ENCODE assay signal across 2 cellular contexts in the genomic region with DNA sequence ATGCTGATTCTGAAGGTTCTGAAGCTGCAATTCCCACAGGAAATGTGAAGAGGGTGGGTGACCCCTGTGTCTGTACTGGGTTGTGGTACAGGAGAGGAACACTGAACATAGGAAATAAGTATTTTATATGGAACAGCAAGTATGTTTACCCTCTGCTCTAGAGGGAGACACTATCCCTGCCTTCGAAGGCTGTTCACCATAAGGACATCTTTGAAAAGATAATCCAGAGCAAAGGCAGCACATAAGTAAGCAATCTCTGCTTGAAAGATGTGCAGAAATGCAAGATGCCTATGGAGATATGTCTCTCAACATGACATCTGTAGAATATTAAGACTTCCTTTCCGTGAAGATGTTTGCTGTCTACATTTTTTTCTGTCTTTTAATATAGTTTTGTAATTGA.
TF ChIP-seq lines count a peak whose summit lies in the region.

No MANE protein-coding gene starts in this region.

TF ChIP-seq in liver, 16 proteins besides CTCF, POLR2A, EP300 and RAD21 (continued from another document):
- TF ChIP-seq, protein P1, sequence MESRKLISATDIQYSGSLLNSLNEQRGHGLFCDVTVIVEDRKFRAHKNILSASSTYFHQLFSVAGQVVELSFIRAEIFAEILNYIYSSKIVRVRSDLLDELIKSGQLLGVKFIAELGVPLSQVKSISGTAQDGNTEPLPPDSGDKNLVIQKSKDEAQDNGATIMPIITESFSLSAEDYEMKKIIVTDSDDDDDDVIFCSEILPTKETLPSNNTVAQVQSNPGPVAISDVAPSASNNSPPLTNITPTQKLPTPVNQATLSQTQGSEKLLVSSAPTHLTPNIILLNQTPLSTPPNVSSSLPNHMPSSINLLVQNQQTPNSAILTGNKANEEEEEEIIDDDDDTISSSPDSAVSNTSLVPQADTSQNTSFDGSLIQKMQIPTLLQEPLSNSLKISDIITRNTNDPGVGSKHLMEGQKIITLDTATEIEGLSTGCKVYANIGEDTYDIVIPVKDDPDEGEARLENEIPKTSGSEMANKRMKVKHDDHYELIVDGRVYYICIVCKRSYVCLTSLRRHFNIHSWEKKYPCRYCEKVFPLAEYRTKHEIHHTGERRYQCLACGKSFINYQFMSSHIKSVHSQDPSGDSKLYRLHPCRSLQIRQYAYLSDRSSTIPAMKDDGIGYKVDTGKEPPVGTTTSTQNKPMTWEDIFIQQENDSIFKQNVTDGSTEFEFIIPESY (IDR thresholded peaks at IDR 0.05), result no peak
- TF ChIP-seq JUND (IDR thresholded peaks at IDR 0.05) (no peak), NR2F2 (IDR thresholded peaks at IDR 0.05) (no peak), RXRA (IDR thresholded peaks at IDR 0.05) (no peak), FOXA1 (IDR thresholded peaks at IDR 0.05) (no peak), HNF4G (IDR thresholded peaks at IDR 0.05) (no peak)
- TF ChIP-seq, protein P2, sequence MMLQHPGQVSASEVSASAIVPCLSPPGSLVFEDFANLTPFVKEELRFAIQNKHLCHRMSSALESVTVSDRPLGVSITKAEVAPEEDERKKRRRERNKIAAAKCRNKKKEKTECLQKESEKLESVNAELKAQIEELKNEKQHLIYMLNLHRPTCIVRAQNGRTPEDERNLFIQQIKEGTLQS (IDR thresholded peaks at IDR 0.05), result no peak
- TF ChIP-seq, protein P3, sequence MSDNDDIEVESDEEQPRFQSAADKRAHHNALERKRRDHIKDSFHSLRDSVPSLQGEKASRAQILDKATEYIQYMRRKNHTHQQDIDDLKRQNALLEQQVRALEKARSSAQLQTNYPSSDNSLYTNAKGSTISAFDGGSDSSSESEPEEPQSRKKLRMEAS (IDR thresholded peaks at IDR 0.05), result no peak
TF ChIP-seq in liver: peak in this region for 0.

TF ChIP-seq in HepG2, 621 proteins besides CTCF, POLR2A, EP300 and RAD21 (continued from another document):
- TF ChIP-seq, protein P4, sequence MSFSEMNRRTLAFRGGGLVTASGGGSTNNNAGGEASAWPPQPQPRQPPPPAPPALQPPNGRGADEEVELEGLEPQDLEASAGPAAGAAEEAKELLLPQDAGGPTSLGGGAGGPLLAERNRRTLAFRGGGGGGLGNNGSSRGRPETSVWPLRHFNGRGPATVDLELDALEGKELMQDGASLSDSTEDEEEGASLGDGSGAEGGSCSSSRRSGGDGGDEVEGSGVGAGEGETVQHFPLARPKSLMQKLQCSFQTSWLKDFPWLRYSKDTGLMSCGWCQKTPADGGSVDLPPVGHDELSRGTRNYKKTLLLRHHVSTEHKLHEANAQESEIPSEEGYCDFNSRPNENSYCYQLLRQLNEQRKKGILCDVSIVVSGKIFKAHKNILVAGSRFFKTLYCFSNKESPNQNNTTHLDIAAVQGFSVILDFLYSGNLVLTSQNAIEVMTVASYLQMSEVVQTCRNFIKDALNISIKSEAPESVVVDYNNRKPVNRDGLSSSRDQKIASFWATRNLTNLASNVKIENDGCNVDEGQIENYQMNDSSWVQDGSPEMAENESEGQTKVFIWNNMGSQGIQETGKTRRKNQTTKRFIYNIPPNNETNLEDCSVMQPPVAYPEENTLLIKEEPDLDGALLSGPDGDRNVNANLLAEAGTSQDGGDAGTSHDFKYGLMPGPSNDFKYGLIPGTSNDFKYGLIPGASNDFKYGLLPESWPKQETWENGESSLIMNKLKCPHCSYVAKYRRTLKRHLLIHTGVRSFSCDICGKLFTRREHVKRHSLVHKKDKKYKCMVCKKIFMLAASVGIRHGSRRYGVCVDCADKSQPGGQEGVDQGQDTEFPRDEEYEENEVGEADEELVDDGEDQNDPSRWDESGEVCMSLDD (CRISPR knock-in tag; IDR thresholded peaks at IDR 0.05; ENCODE audit: borderline replicate concordance), result no peak
- TF ChIP-seq, protein P5, sequence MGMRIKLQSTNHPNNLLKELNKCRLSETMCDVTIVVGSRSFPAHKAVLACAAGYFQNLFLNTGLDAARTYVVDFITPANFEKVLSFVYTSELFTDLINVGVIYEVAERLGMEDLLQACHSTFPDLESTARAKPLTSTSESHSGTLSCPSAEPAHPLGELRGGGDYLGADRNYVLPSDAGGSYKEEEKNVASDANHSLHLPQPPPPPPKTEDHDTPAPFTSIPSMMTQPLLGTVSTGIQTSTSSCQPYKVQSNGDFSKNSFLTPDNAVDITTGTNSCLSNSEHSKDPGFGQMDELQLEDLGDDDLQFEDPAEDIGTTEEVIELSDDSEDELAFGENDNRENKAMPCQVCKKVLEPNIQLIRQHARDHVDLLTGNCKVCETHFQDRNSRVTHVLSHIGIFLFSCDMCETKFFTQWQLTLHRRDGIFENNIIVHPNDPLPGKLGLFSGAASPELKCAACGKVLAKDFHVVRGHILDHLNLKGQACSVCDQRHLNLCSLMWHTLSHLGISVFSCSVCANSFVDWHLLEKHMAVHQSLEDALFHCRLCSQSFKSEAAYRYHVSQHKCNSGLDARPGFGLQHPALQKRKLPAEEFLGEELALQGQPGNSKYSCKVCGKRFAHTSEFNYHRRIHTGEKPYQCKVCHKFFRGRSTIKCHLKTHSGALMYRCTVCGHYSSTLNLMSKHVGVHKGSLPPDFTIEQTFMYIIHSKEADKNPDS (CRISPR knock-in tag; IDR thresholded peaks at IDR 0.05), result no peak
- TF ChIP-seq ARNT2 (CRISPR knock-in tag; IDR thresholded peaks at IDR 0.05; ENCODE audit: low read depth) (no peak), ZBTB7A (CRISPR knock-in tag; IDR thresholded peaks at IDR 0.05) (no peak)
